6 cellular contexts compared by ENCODE assay signal in genomic region chr14:22829076-22829660, GRCh38. TPM values are rescaled to one million over a fixed set of nuclear protein-coding genes. Genes with fewer than 3 reads are reported as not detected.
A peak's percentile ranks its signal among the peaks of the same experiment; 100 is the strongest.
DNase-seq lines count a peak whose midpoint lies in the region; ATAC-seq and TF ChIP-seq lines count a peak whose summit lies in the region.
"Not testable (repeated sequence)": the region's sequence is repeated elsewhere in the genome, so short reads cannot be mapped to it uniquely, and the experiment has no call there.

No MANE protein-coding gene starts in this region.

- CTCF ChIA-PET in CD8-positive, alpha-beta memory T cell (lab: Charles Lee), result interaction anchor here (0.9 to 8.2 kb wide), 6 partner anchors 19 to 358 kb away, joined by 3 to 66 read pairs (median 3); no protein-coding TSS in a partner anchor

- H3K4me3 ChIP-seq in CD8-positive, alpha-beta memory T cell (ENCODE audit: low read length), result peak overlapping the region; percentile 95
- H3K4me3 ChIP-seq in Karpas-422 (ENCODE audit: low read length), result peak overlapping the region; percentile 87

- peaks cover 22 to 36% (median 27%) of the 10 kb centered on the region in 3 donors for H3K4me1 Mint-ChIP-seq in CD8-positive, alpha-beta memory T cell
- H3K4me1 Mint-ChIP-seq in activated T-helper 17 cell treated with anti-CD3 and anti-CD28 coated beads, Interleukin-2, amount 50 U/mL, for 72 hours, result peaks cover 18% of the 10 kb centered on the region
- peaks cover 24% of the 10 kb centered on the region for H3K4me1 Mint-ChIP-seq in mesothelial cell of epicardium
- H3K4me1 Mint-ChIP-seq in stimulated activated memory B cell treated with anti-CD40 and anti-IgM and Interleukin-4, amounts not matched to agents 10 μg/mL and 1 μg/mL and 100 μg/mL, for 72 hours, result peaks cover 30% of the 10 kb centered on the region

- not testable (repeated sequence) for ATAC-seq in activated T-helper 17 cell treated with anti-CD3 and anti-CD28 coated beads, Interleukin-2, amount 50 U/mL, for 72 hours (replicated peaks)
- peak; percentile 2 for ATAC-seq in stimulated activated memory B cell treated with anti-CD40 and anti-IgM and Interleukin-4, amounts not matched to agents 10 μg/mL and 1 μg/mL and 100 μg/mL, for 72 hours

- peaks cover 14 to 17% of the 10 kb centered on the region in 2 donors for H3K27me3 Mint-ChIP-seq in CD8-positive, alpha-beta memory T cell
- not testable (repeated sequence) for H3K27me3 Mint-ChIP-seq in activated T-helper 17 cell treated with anti-CD3 and anti-CD28 coated beads, Interleukin-2, amount 50 U/mL, for 72 hours; mesothelial cell of epicardium (ENCODE audit: low read depth); stimulated activated memory B cell treated with anti-CD40 and anti-IgM and Interleukin-4, amounts not matched to agents 10 μg/mL and 1 μg/mL and 100 μg/mL, for 72 hours

- H3K9me3 Mint-ChIP-seq in CD8-positive, alpha-beta memory T cell; activated T-helper 17 cell treated with anti-CD3 and anti-CD28 coated beads, Interleukin-2, amount 50 U/mL, for 72 hours; mesothelial cell of epicardium; stimulated activated memory B cell treated with anti-CD40 and anti-IgM and Interleukin-4, amounts not matched to agents 10 μg/mL and 1 μg/mL and 100 μg/mL, for 72 hours: not testable (repeated sequence)

- peaks cover 11% of the 10 kb centered on the region for H3K36me3 ChIP-seq in CD8-positive, alpha-beta memory T cell (ENCODE audit: insufficient read depth, low read length)
- peaks cover 14% of the 10 kb centered on the region; the same call in 1 of the 2 replicates for H3K36me3 ChIP-seq in Karpas-422 (ENCODE audit: insufficient read depth, low read length)

- H3K4me1 ChIP-seq in CD8-positive, alpha-beta memory T cell (ENCODE audit: insufficient read depth, low read length), result peaks cover 17% of the 10 kb centered on the region
- H3K4me1 ChIP-seq in Karpas-422 (ENCODE audit: low read length), result peaks cover 23% of the 10 kb centered on the region

- H4K20me1 ChIP-seq in Karpas-422 (ENCODE audit: insufficient read depth, low read depth, low read length), result not testable (repeated sequence)

- TF ChIP-seq CTCF in mesothelial cell of epicardium (IDR thresholded peaks at IDR 0.05; ENCODE audit: unreplicated experiment), result not testable (repeated sequence)

- peak overlapping the region; percentile 89 to 95 (median 91) for H3K4me3 Mint-ChIP-seq in CD8-positive, alpha-beta memory T cell
- H3K4me3 Mint-ChIP-seq in activated T-helper 17 cell treated with anti-CD3 and anti-CD28 coated beads, Interleukin-2, amount 50 U/mL, for 72 hours, result peak overlapping the region; percentile 86
- peak overlapping the region; percentile 96 for H3K4me3 Mint-ChIP-seq in mesothelial cell of epicardium
- peak overlapping the region; percentile 90 for H3K4me3 Mint-ChIP-seq in stimulated activated memory B cell treated with anti-CD40 and anti-IgM and Interleukin-4, amounts not matched to agents 10 μg/mL and 1 μg/mL and 100 μg/mL, for 72 hours

- POLR2A ChIA-PET in CD8-positive, alpha-beta memory T cell (lab: Charles Lee), result interaction anchor here (0.6 to 2.1 kb wide), 3 partner anchors 10 to 63 kb away, joined by 3 to 7 read pairs (median 4); partner anchors contain the start of gene OXA1L

- peak overlapping the region; percentile 90 for H3K4me2 ChIP-seq in Karpas-422 (ENCODE audit: low read depth, low read length, poor library complexity, severe bottlenecking)

- H3K27ac Mint-ChIP-seq in CD8-positive, alpha-beta memory T cell, result peak overlapping the region; percentile 86 to 98 (median 95)
- H3K27ac Mint-ChIP-seq in activated T-helper 17 cell treated with anti-CD3 and anti-CD28 coated beads, Interleukin-2, amount 50 U/mL, for 72 hours, result peak overlapping the region; percentile 95
- H3K27ac Mint-ChIP-seq in mesothelial cell of epicardium, result peak overlapping the region; percentile 91
- H3K27ac Mint-ChIP-seq in stimulated activated memory B cell treated with anti-CD40 and anti-IgM and Interleukin-4, amounts not matched to agents 10 μg/mL and 1 μg/mL and 100 μg/mL, for 72 hours, result peak overlapping the region; percentile 87

- H3K36me3 Mint-ChIP-seq in CD8-positive, alpha-beta memory T cell, result peaks cover 0 to 26% (median 9%) of the 10 kb centered on the region in 3 donors
- H3K36me3 Mint-ChIP-seq in activated T-helper 17 cell treated with anti-CD3 and anti-CD28 coated beads, Interleukin-2, amount 50 U/mL, for 72 hours (ENCODE audit: low read depth), result peaks cover 41% of the 10 kb centered on the region
- not testable (repeated sequence) for H3K36me3 Mint-ChIP-seq in mesothelial cell of epicardium; stimulated activated memory B cell treated with anti-CD40 and anti-IgM and Interleukin-4, amounts not matched to agents 10 μg/mL and 1 μg/mL and 100 μg/mL, for 72 hours

- H3K9ac ChIP-seq in Karpas-422 (ENCODE audit: low read length), result peak overlapping the region; percentile 81

- H3K9me2 ChIP-seq in Karpas-422 (replicated peaks; ENCODE audit: insufficient read depth, low read length), result not testable (repeated sequence)

- DNase-seq in CD8-positive, alpha-beta memory T cell; Karpas-422; epithelial cell of prostate (ENCODE audit: low read depth, low spot score); mesothelial cell of epicardium (ENCODE audit: low spot score in 2 of 2, unreplicated experiment in 2 of 2): not testable (repeated sequence)

- H3K27me3 ChIP-seq in CD8-positive, alpha-beta memory T cell (ENCODE audit: insufficient read depth, low read length, poor library complexity, severe bottlenecking); Karpas-422 (ENCODE audit: low read length): not testable (repeated sequence)

- not testable (repeated sequence) for H3K9me3 ChIP-seq in CD8-positive, alpha-beta memory T cell (ENCODE audit: low read length); Karpas-422 (ENCODE audit: low read length)

- H3K79me2 ChIP-seq in Karpas-422 (ENCODE audit: low read length), result peaks cover 20% of the 10 kb centered on the region

- peak overlapping the region; percentile 91 for H3K27ac ChIP-seq in CD8-positive, alpha-beta memory T cell (ENCODE audit: low read depth, low read length)
- peak overlapping the region; percentile 57 for H3K27ac ChIP-seq in Karpas-422 (ENCODE audit: low read length)
- peak overlapping the region; percentile 65 for H3K27ac ChIP-seq in epithelial cell of prostate

- H2AFZ ChIP-seq in Karpas-422 (ENCODE audit: low read length), result peak overlapping the region; percentile 55; the same call in 1 of the 2 replicates

RNA-seq across cellular contexts. Expression of gene MRPL52, which starts 0.5 kb away (rescaled TPM):
- 100 to 1,000 TPM; 181 to 185 TPM for total RNA-seq in CD8-positive, alpha-beta memory T cell
- polyA plus RNA-seq in CD8-positive, alpha-beta memory T cell, result 139 TPM
- 71.3 and 107 TPM in 2 replicates for total RNA-seq in Karpas-422 (2014; rRNA removed; shearing (Covaris generic); ENCODE audit: low replicate concordance)
- total RNA-seq in activated T-helper 17 cell treated with anti-CD3 and anti-CD28 coated beads, Interleukin-2, amount 50 U/mL, for 72 hours, result 100 to 1,000 TPM in 1 of 2 donors, 10 to 100 TPM in 1; 90.4 to 142 TPM
- 67.4 to 77.0 TPM (median 74.4 TPM) in 3 replicates for total RNA-seq in mesothelial cell of epicardium

RNA-seq across cellular contexts. Expression of gene MMP14, which starts 7.2 kb away (rescaled TPM):
- 1 to 10 TPM; 1.4 to 1.7 TPM for total RNA-seq in CD8-positive, alpha-beta memory T cell
- not detected for polyA plus RNA-seq in CD8-positive, alpha-beta memory T cell
- total RNA-seq in Karpas-422 (2014; rRNA removed; shearing (Covaris generic); ENCODE audit: low replicate concordance), result 0.72 and 1.9 TPM in 2 replicates
- 1 to 10 TPM; 1.5 to 2.1 TPM for total RNA-seq in activated T-helper 17 cell treated with anti-CD3 and anti-CD28 coated beads, Interleukin-2, amount 50 U/mL, for 72 hours
- total RNA-seq in mesothelial cell of epicardium, result 302 to 306 TPM (median 304 TPM) in 3 replicates

RNA-seq across cellular contexts. Expression of gene SLC7A7, which starts 13.9 kb away (rescaled TPM):
- total RNA-seq in CD8-positive, alpha-beta memory T cell, result under 1 TPM; 0.70 to 0.75 TPM
- polyA plus RNA-seq in CD8-positive, alpha-beta memory T cell, result not detected
- total RNA-seq in Karpas-422 (2014; rRNA removed; shearing (Covaris generic); ENCODE audit: low replicate concordance), result 1.9 and 3.5 TPM in 2 replicates
- under 1 TPM; 0.15 to 0.71 TPM for total RNA-seq in activated T-helper 17 cell treated with anti-CD3 and anti-CD28 coated beads, Interleukin-2, amount 50 U/mL, for 72 hours
- total RNA-seq in mesothelial cell of epicardium, result 8.3 to 9.8 TPM (median 8.9 TPM) in 3 replicates

RNA-seq across cellular contexts. Expression of gene LRP10, which starts 42.4 kb away (rescaled TPM):
- 10 to 100 TPM; 33.4 to 38.1 TPM for total RNA-seq in CD8-positive, alpha-beta memory T cell
- polyA plus RNA-seq in CD8-positive, alpha-beta memory T cell, result 105 TPM
- total RNA-seq in Karpas-422 (2014; rRNA removed; shearing (Covaris generic); ENCODE audit: low replicate concordance), result 34.3 and 43.1 TPM in 2 replicates
- 10 to 100 TPM; 61.3 to 78.1 TPM for total RNA-seq in activated T-helper 17 cell treated with anti-CD3 and anti-CD28 coated beads, Interleukin-2, amount 50 U/mL, for 72 hours
- total RNA-seq in mesothelial cell of epicardium, result 38.6 to 40.4 TPM (median 39.8 TPM) in 3 replicates

RNA-seq across cellular contexts. Expression of gene REM2, which starts 53.9 kb away (rescaled TPM):
- total RNA-seq in CD8-positive, alpha-beta memory T cell, result under 1 TPM; 0.33 TPM
- polyA plus RNA-seq in CD8-positive, alpha-beta memory T cell, result 1.0 TPM
- total RNA-seq in Karpas-422 (2014; rRNA removed; shearing (Covaris generic); ENCODE audit: low replicate concordance), result 0.51 TPM in 1 of 2 replicates, not detected in the other
- total RNA-seq in activated T-helper 17 cell treated with anti-CD3 and anti-CD28 coated beads, Interleukin-2, amount 50 U/mL, for 72 hours, result 1 to 10 TPM in 1 of 2 donors, under 1 TPM in 1; 0.56 to 1.3 TPM
- 2.6 to 3.0 TPM (median 3.0 TPM) in 3 replicates for total RNA-seq in mesothelial cell of epicardium

Comparison
In these comparisons a context has a peak if more than half of its experiments do, and no peak if none do; other contexts are left out.
1. RNA of gene MMP14, which starts 7.2 kb away (total RNA-seq): 302 to 306 TPM in mesothelial cell of epicardium; 1.5 to 2.1 TPM in activated T-helper 17 cell treated with anti-CD3 and anti-CD28 coated beads, Interleukin-2, amount 50 U/mL, for 72 hours, 0.72 to 1.9 TPM in Karpas-422 and 1.4 to 1.7 TPM in CD8-positive, alpha-beta memory T cell; every median in the first group is over 10 times any median in the second.
2. Peak in every context shown above with its lines, with median percentiles within 50 percentile points of each other: H3K27ac ChIP-seq, H3K27ac Mint-ChIP-seq and H3K4me3 Mint-ChIP-seq.